ENCODE assay signal across 10 cellular contexts in genomic region chr1:93804412-93804811, GRCh38.
A peak's percentile ranks its signal among the peaks of the same experiment; 100 is the strongest.
DNase-seq lines count a peak whose midpoint lies in the region; ATAC-seq and TF ChIP-seq lines count a peak whose summit lies in the region.
"Had no signal": no experiment of that assay in that cellular context is flagged by ENCODE, and none has a peak within 500 bp of the region (broad histone marks: within the 10 kb centered on the region; RNA-seq: fewer than 3 reads in every experiment).

No MANE protein-coding gene starts in this region.

- no peak overlapping the region for H3K27ac Mint-ChIP-seq in activated naive CD4-positive, alpha-beta T cell treated with anti-CD3 and anti-CD28 coated beads, Interleukin-2, amount 50 U/mL, for 72 hours

- no peak for TF ChIP-seq CTCF in AG09309 (IDR thresholded peaks at IDR 0.05; ENCODE audit: control insufficient read depth, insufficient read depth, low read depth, low read length, missing control alignments)
- TF ChIP-seq CTCF in epithelial cell of esophagus (IDR thresholded peaks at IDR 0.05; ENCODE audit: insufficient read depth, low read depth, low read length, missing control alignments), result no peak
- no peak for TF ChIP-seq CTCF in mucosa of descending colon (IDR thresholded peaks at IDR 0.05)
- TF ChIP-seq CTCF in suprapubic skin (IDR thresholded peaks at IDR 0.05), result no peak

- H3K27me3 ChIP-seq in suprapubic skin, result no peaks in the 10 kb centered on the region

- no peaks in the 10 kb centered on the region for H3K36me3 ChIP-seq in mucosa of descending colon (ENCODE audit: low read depth)
- no peaks in the 10 kb centered on the region for H3K36me3 ChIP-seq in suprapubic skin

- intact Hi-C loops in mucosa of descending colon (cut with DNase I, micrococcal nuclease), result no loop called here
- intact Hi-C loops in posterior vena cava (cut with DNase I), result no loop called here

- H3K9me3 Mint-ChIP-seq in activated naive CD4-positive, alpha-beta T cell treated with anti-CD3 and anti-CD28 coated beads, Interleukin-2, amount 50 U/mL, for 72 hours, result peaks cover 3 to 13% of the 10 kb centered on the region in 2 donors

- no peak overlapping the region for H3K27ac ChIP-seq in suprapubic skin

- no peak for TF ChIP-seq EP300 in suprapubic skin (IDR thresholded peaks at IDR 0.05)

- H3K4me3 ChIP-seq in AG09309 (ENCODE audit: control insufficient read depth, low read depth, low read length) (no peak overlapping the region), epithelial cell of esophagus (ENCODE audit: low read length) (no peak overlapping the region), mucosa of descending colon (no peak overlapping the region), suprapubic skin (no peak overlapping the region)

- TF ChIP-seq POLR2A in suprapubic skin (IDR thresholded peaks at IDR 0.05), result no peak

- H3K4me1 ChIP-seq in mucosa of descending colon (ENCODE audit: low read depth), result no peaks in the 10 kb centered on the region
- H3K4me1 ChIP-seq in suprapubic skin, result peaks cover 5% of the 10 kb centered on the region

- ATAC-seq in mucosa of descending colon (peak; percentile 39), GM21786 (IDR thresholded peaks at IDR 0.05; ENCODE audit: unreplicated experiment) (no peak)
- ATAC-seq in activated naive CD4-positive, alpha-beta T cell treated with anti-CD3 and anti-CD28 coated beads, Interleukin-2, amount 50 U/mL, for 72 hours, result no peak

- WGBS in suprapubic skin, result 49% methylated on average over 3 of the region's 3 CpGs

- DNase-seq in AG09309 (ENCODE audit: low read depth) (peak; percentile 73), RPMI7951 (ENCODE audit: low read depth) (peak; percentile 96), epithelial cell of esophagus (ENCODE audit: low read depth) (peak; percentile 84), mucosa of descending colon (no peak), posterior vena cava (ENCODE audit: low spot score) (no peak), suprapubic skin (ENCODE audit: low spot score in 2 of 2) (no peak)
- no peak for DNase-seq in activated naive CD4-positive, alpha-beta T cell treated with anti-CD3 and anti-CD28 coated beads, Interleukin-2, amount 50 U/mL, for 72 hours (ENCODE audit: low spot score in 2 of 2)
- DNase-seq: activated CD8-positive, alpha-beta memory T cell treated with anti-CD3 and anti-CD28 coated beads for 24 hours; KG1 had no signal

- no peaks in the 10 kb centered on the region for H3K9me3 ChIP-seq in mucosa of descending colon
- H3K9me3 ChIP-seq in suprapubic skin, result no peaks in the 10 kb centered on the region

- peaks cover 0 to 4% of the 10 kb centered on the region in 2 donors for H3K36me3 Mint-ChIP-seq in activated naive CD4-positive, alpha-beta T cell treated with anti-CD3 and anti-CD28 coated beads, Interleukin-2, amount 50 U/mL, for 72 hours

Comparison
In these comparisons a context has a peak if more than half of its experiments do, and no peak if none do; other contexts are left out.
1. DNase-seq: peak in AG09309 (single experiment), RPMI7951 (single experiment) and epithelial cell of esophagus (single experiment); none in mucosa of descending colon (0 of 3), posterior vena cava (single experiment), activated naive CD4-positive, alpha-beta T cell treated with anti-CD3 and anti-CD28 coated beads, Interleukin-2, amount 50 U/mL, for 72 hours (0 of 2) and suprapubic skin (0 of 2).